1 cellular context compared by ENCODE assay signal in the genomic region with DNA sequence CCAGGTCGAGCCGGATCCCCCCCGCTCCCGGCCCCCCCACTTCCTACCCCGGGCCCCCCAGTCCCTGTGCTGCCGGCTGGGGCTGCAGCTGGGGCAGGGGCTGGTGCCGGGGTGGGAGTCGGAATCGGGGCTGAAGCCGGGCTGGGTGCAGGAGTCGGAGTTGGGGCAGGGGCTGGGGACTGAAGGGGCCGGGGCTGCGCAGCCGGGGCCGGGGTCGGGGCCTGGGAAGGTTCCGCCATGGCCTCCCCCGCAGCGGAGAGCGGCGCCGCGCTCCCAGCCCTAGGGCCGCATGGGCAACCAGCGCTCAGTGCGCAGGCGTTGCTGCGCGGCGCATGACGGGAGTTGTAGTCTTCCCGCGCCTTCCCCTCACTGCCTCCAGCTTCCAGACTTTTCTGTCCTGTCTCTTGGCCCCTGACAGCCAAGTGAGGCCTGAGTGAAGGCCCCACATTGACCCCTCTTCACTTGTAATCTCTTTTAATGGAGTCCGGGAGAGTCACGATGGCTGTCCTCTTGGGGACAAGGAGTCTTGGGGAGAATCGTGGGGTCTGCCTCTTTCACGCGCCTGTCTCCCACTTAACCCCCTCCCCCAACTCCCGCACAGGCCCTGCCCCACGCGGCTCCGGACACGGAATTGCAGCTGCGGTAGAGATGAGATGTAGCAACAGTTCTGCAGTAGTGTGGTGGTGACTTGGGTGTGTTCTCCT.
TF ChIP-seq lines count a peak whose summit lies in the region.

Gene KAT2A, minus strand, starts transcription at position 302 of the 704 bp plus-strand sequence. Its CDS starts 63 bp downstream, at position 239.

TF ChIP-seq in GM23338, 12 proteins besides CTCF, POLR2A, EP300 and RAD21 (continued from another document):
- TF ChIP-seq, protein P1, sequence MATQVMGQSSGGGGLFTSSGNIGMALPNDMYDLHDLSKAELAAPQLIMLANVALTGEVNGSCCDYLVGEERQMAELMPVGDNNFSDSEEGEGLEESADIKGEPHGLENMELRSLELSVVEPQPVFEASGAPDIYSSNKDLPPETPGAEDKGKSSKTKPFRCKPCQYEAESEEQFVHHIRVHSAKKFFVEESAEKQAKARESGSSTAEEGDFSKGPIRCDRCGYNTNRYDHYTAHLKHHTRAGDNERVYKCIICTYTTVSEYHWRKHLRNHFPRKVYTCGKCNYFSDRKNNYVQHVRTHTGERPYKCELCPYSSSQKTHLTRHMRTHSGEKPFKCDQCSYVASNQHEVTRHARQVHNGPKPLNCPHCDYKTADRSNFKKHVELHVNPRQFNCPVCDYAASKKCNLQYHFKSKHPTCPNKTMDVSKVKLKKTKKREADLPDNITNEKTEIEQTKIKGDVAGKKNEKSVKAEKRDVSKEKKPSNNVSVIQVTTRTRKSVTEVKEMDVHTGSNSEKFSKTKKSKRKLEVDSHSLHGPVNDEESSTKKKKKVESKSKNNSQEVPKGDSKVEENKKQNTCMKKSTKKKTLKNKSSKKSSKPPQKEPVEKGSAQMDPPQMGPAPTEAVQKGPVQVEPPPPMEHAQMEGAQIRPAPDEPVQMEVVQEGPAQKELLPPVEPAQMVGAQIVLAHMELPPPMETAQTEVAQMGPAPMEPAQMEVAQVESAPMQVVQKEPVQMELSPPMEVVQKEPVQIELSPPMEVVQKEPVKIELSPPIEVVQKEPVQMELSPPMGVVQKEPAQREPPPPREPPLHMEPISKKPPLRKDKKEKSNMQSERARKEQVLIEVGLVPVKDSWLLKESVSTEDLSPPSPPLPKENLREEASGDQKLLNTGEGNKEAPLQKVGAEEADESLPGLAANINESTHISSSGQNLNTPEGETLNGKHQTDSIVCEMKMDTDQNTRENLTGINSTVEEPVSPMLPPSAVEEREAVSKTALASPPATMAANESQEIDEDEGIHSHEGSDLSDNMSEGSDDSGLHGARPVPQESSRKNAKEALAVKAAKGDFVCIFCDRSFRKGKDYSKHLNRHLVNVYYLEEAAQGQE (IDR thresholded peaks at IDR 0.05; ENCODE audit: unreplicated experiment) = no peak
- TF ChIP-seq CREB1 (CRISPR knock-in tag; IDR thresholded peaks at IDR 0.05; ENCODE audit: low read depth) (no peak), ZNF331 (CRISPR knock-in tag; IDR thresholded peaks at IDR 0.05; ENCODE audit: low read depth) (no peak), STAT1 (IDR thresholded peaks at IDR 0.05; ENCODE audit: unreplicated experiment) (no peak), ETS1 (IDR thresholded peaks at IDR 0.05) (peak; percentile 67; the same call in 1 of the 2 replicates)
